Comparison of ENCODE assay signal across 1 cellular context in the genomic region with DNA sequence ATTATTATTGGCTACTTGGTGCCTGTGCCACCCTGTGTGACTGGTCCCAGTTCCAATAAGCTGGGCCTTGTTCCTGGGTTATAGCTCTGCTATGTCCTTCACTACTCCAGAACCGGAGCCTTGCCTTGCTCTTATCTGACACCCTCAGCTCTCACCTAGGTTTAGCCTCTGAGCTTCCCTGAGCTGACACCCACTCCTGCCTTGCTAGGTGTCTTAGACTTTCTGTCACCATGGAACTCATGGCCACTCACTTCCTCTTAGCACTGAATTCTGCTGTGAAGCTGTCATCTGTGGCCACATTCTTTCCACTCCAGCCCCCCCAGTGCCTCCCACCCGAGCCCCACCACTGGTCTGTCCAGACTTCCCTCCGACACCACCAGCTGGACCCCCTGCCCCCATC. TPM values are rescaled to one million over a fixed set of nuclear protein-coding genes. Genes with fewer than 3 reads are reported as not detected.
"Had no signal": no experiment of that assay in that cellular context is flagged by ENCODE, and none has a peak within 500 bp of the region (broad histone marks: within the 10 kb centered on the region; RNA-seq: fewer than 3 reads in every experiment).

No MANE protein-coding gene starts in this region.

RNA-seq across cellular contexts. Expression of gene RHCE, which starts 30.9 kb away (rescaled TPM):
- total RNA-seq: mesenteric fat pad had no signal
